ENCODE assay signal across 1 cellular context in the genomic region with DNA sequence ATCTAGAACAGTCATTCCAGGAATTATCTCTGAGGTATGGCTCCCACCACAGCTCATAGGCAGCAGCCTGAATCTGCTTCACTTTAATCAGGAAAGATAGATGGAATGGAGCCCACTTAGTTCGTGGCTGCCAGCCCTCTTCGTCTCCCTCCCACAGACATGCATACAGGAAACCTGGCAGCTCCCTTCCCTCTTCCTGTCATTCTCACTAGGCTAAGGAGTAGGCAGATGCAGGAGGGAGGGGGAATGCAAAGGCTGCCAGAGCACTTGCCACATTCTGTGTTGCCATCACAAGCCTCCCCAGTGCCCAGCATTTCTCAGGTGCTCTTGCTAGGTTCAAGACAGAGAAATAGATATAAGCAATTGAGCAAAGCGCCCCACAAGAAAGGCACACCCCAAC.
TF ChIP-seq lines count a peak whose summit lies in the region.

No MANE protein-coding gene starts in this region.

TF ChIP-seq in H1, 55 proteins besides CTCF, POLR2A, EP300 and RAD21:
- TF ChIP-seq RNF2 (IDR thresholded peaks at IDR 0.05; ENCODE audit: borderline replicate concordance, low read depth, low read length, missing control alignments, poor library complexity, severe bottlenecking) (no peak), BRCA1 (IDR thresholded peaks at IDR 0.05; ENCODE audit: low read depth, low read length) (no peak), GTF2F1 (IDR thresholded peaks at IDR 0.05; ENCODE audit: borderline replicate concordance, low read depth, low read length) (no peak), CBX8 (IDR thresholded peaks at IDR 0.05; ENCODE audit: borderline replicate concordance, low read depth, low read length) (no peak), BACH1 (IDR thresholded peaks at IDR 0.05; ENCODE audit: low read length) (no peak), CBX5 (IDR thresholded peaks at IDR 0.05; ENCODE audit: low read depth, low read length) (no peak), KDM1A (IDR thresholded peaks at IDR 0.05; ENCODE audit: borderline replicate concordance, low read length) (no peak), CHD1 (IDR thresholded peaks at IDR 0.05; ENCODE audit: low read depth, low read length) (no peak), HDAC2 (IDR thresholded peaks at IDR 0.05; ENCODE audit: borderline replicate concordance in 1 of 2, low read depth in 2 of 2, low read length in 2 of 2) (no peak)
- TF ChIP-seq, protein P1, sequence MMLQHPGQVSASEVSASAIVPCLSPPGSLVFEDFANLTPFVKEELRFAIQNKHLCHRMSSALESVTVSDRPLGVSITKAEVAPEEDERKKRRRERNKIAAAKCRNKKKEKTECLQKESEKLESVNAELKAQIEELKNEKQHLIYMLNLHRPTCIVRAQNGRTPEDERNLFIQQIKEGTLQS (IDR thresholded peaks at IDR 0.05; ENCODE audit: insufficient read depth, low read depth, low read length) = no peak
TF ChIP-seq in H1: peak in this region for 0.
